13 cellular contexts compared by ENCODE assay signal in genomic region chr20:20206788-20207187, GRCh38.
DNase-seq lines count a peak whose midpoint lies in the region; ATAC-seq and TF ChIP-seq lines count a peak whose summit lies in the region.
"Had no signal": no experiment of that assay in that cellular context is flagged by ENCODE, and none has a peak within 500 bp of the region (broad histone marks: within the 10 kb centered on the region; RNA-seq: fewer than 3 reads in every experiment).

No MANE protein-coding gene starts in this region.

- no peaks in the 10 kb centered on the region for H3K9me3 Mint-ChIP-seq in activated CD4-positive, alpha-beta T cell treated with anti-CD3 and anti-CD28 coated beads for 36 hours (ENCODE audit: low read depth)
- H3K9me3 Mint-ChIP-seq: CD4-positive, alpha-beta memory T cell had no signal

- H3K27me3 ChIP-seq in neural cell (ENCODE audit: insufficient read depth, low read depth, low read length), result no peaks in the 10 kb centered on the region

- H4K20me1 ChIP-seq in neural cell (ENCODE audit: insufficient read depth), result no peaks in the 10 kb centered on the region

- H3K36me3 ChIP-seq in neural cell (ENCODE audit: insufficient read depth, low read length), result no peaks in the 10 kb centered on the region
- H3K36me3 ChIP-seq: gastroesophageal sphincter, neutrophil had no signal

- TF ChIP-seq RAD21 in neural cell (conservative IDR thresholded peaks at IDR 0.05), result no peak

- no peaks in the 10 kb centered on the region for H3K4me1 Mint-ChIP-seq in activated CD4-positive, alpha-beta T cell treated with anti-CD3 and anti-CD28 coated beads for 36 hours
- H3K4me1 Mint-ChIP-seq: CD4-positive, alpha-beta memory T cell had no signal

- CTCF ChIA-PET in activated CD4-positive, alpha-beta T cell treated with anti-CD3 and anti-CD28 coated beads for 36 hours (lab: Charles Lee), result no interaction called here
- CTCF ChIA-PET in HEK293T (lab: Yijun Ruan, JAX), result interaction anchor here (0.6 kb wide), 1 partner anchor 317 kb away, joined by 3 read pairs; no protein-coding TSS in a partner anchor

- H3K27ac ChIP-seq in neural cell (ENCODE audit: low read length), result peak overlapping the region; percentile 42
- H3K27ac ChIP-seq: gastroesophageal sphincter, neutrophil had no signal

- intact Hi-C loops in activated CD4-positive, alpha-beta T cell treated with anti-CD3 and anti-CD28 coated beads for 36 hours (cut with DNase I, micrococcal nuclease), result no loop called here

- POLR2A ChIA-PET in activated CD4-positive, alpha-beta T cell treated with anti-CD3 and anti-CD28 coated beads for 36 hours (lab: Charles Lee), result no interaction called here
- POLR2A ChIA-PET in HEK293T (lab: Yijun Ruan, JAX), result no interaction called here

- H2AFZ ChIP-seq in neural cell (ENCODE audit: low read depth, low read length), result no peak overlapping the region

- no peaks in the 10 kb centered on the region for H3K36me3 Mint-ChIP-seq in activated CD4-positive, alpha-beta T cell treated with anti-CD3 and anti-CD28 coated beads for 36 hours (ENCODE audit: low read depth)
- H3K36me3 Mint-ChIP-seq: CD4-positive, alpha-beta memory T cell had no signal

- peaks cover 5% of the 10 kb centered on the region for H3K27me3 Mint-ChIP-seq in activated CD4-positive, alpha-beta T cell treated with anti-CD3 and anti-CD28 coated beads for 36 hours

- ATAC-seq in GM19025 (IDR thresholded peaks at IDR 0.05; ENCODE audit: low read depth, unreplicated experiment) (peak; percentile 72), GM21723 (IDR thresholded peaks at IDR 0.05; ENCODE audit: unreplicated experiment) (peak; percentile 58), HG03139 (IDR thresholded peaks at IDR 0.05; ENCODE audit: unreplicated experiment) (peak; percentile 76)
- ATAC-seq in activated CD4-positive, alpha-beta T cell treated with anti-CD3 and anti-CD28 coated beads for 36 hours, result no peak
- ATAC-seq: gastroesophageal sphincter, Right ventricle myocardium inferior had no signal

- no peaks in the 10 kb centered on the region for H3K79me2 ChIP-seq in neural cell (replicated peaks; ENCODE audit: insufficient read depth, low read length)

- no peak for TF ChIP-seq CTCF in neural cell (IDR thresholded peaks at IDR 0.05; ENCODE audit: poor library complexity, severe bottlenecking)

- H3K9me3 ChIP-seq in neural cell (ENCODE audit: low read length), result no peaks in the 10 kb centered on the region
- H3K9me3 ChIP-seq: gastroesophageal sphincter, neutrophil had no signal

- no peak for DNase-seq in activated CD4-positive, alpha-beta T cell treated with anti-CD3 and anti-CD28 coated beads for 36 hours
- DNase-seq in AML-193 (lab: John Stamatoyannopoulos, UW) (no peak), HEK293T (ENCODE audit: extremely low spot score) (no peak)
- no peak for DNase-seq in stimulated activated CD4-positive, alpha-beta T cell treated with anti-CD3 and anti-CD28 coated beads, Interleukin-4, amount 100 ng/mL, for 4 hours
- DNase-seq: CD4-positive, alpha-beta memory T cell; KBM-7 had no signal

- H3K9me2 ChIP-seq in neural cell (ENCODE audit: insufficient read depth, low read length), result no peaks in the 10 kb centered on the region

- H3F3A ChIP-seq in neural cell (ENCODE audit: insufficient read depth, low read length, poor library complexity, severe bottlenecking), result no peaks in the 10 kb centered on the region

- peak overlapping the region; percentile 30 for H3K4me3 ChIP-seq in neural cell (ENCODE audit: low read length)
- H3K4me3 ChIP-seq: gastroesophageal sphincter had no signal

- no peak overlapping the region for H3K4me3 Mint-ChIP-seq in activated CD4-positive, alpha-beta T cell treated with anti-CD3 and anti-CD28 coated beads for 36 hours
- H3K4me3 Mint-ChIP-seq: CD4-positive, alpha-beta memory T cell had no signal

- no peak overlapping the region for H3K9ac ChIP-seq in neural cell (ENCODE audit: low read length)

- H3K27ac Mint-ChIP-seq in activated CD4-positive, alpha-beta T cell treated with anti-CD3 and anti-CD28 coated beads for 36 hours, result no peak overlapping the region
- H3K27ac Mint-ChIP-seq: CD4-positive, alpha-beta memory T cell had no signal

- no peak overlapping the region for H3K4me2 ChIP-seq in neural cell (ENCODE audit: low read length)

- no peak for TF ChIP-seq EP300 in neural cell (conservative IDR thresholded peaks at IDR 0.05; ENCODE audit: poor library complexity, severe bottlenecking)

TF ChIP-seq in neural cell, 6 proteins besides CTCF, POLR2A, EP300 and RAD21:
- TF ChIP-seq POLR2AphosphoS5 (IDR thresholded peaks at IDR 0.05) (no peak), TAF1 (IDR thresholded peaks at IDR 0.05; ENCODE audit: low read depth) (no peak), EZH2 (IDR thresholded peaks at IDR 0.05; ENCODE audit: borderline replicate concordance, insufficient read depth, low read length, poor library complexity, severe bottlenecking) (no peak), MXI1 (conservative IDR thresholded peaks at IDR 0.05; ENCODE audit: poor library complexity, severe bottlenecking) (no peak)

TF ChIP-seq in HEK293T, 16 proteins besides CTCF, POLR2A, EP300 and RAD21:
- TF ChIP-seq L3MBTL2 (conservative IDR thresholded peaks at IDR 0.05), result no peak
- no peak for TF ChIP-seq HDGF (IDR thresholded peaks at IDR 0.05; ENCODE audit: borderline replicate concordance)
- no peak for TF ChIP-seq LEF1 (IDR thresholded peaks at IDR 0.05; ENCODE audit: borderline replicate concordance)
- TF ChIP-seq PKNOX1 (IDR thresholded peaks at IDR 0.05), result no peak
- no peak for TF ChIP-seq NFRKB (IDR thresholded peaks at IDR 0.05)
- no peak for TF ChIP-seq SUZ12 (IDR thresholded peaks at IDR 0.05)
- TF ChIP-seq ELF4 (IDR thresholded peaks at IDR 0.05), result no peak
- TF ChIP-seq TARDBP (IDR thresholded peaks at IDR 0.05), result no peak
- no peak for TF ChIP-seq FOXM1 (IDR thresholded peaks at IDR 0.05; ENCODE audit: borderline replicate concordance)
- no peak for TF ChIP-seq BHLHE40 (IDR thresholded peaks at IDR 0.05; ENCODE audit: borderline replicate concordance)
- no peak for TF ChIP-seq SP1 (IDR thresholded peaks at IDR 0.05)
- no peak for TF ChIP-seq ARNT (IDR thresholded peaks at IDR 0.05)
- no peak for TF ChIP-seq ZNF384 (IDR thresholded peaks at IDR 0.05)
